7 cellular contexts compared by ENCODE assay signal in the genomic region with DNA sequence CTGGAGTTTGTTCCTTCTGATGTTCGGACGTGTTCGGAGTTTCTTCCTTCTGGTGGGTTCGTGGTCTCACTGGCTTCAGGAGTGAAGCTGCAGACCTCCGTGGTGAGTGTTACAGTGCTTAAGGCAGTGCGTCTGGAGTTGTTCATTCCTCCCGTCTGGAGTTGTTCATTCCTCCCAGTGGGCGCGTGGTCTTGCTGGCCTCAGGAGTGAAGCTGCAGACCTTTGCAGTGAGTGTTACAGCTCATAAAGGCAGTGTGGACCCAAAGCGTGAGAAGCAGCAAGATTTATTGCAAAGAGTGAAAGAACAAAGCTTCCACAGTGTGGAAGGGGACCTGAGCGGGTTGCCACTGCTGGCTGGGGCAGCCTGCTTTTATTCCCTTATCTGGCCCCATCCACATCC.
A peak's percentile ranks its signal among the peaks of the same experiment; 100 is the strongest.
DNase-seq lines count a peak whose midpoint lies in the region; ATAC-seq and TF ChIP-seq lines count a peak whose summit lies in the region.
"Not testable (repeated sequence)": the region's sequence is repeated elsewhere in the genome, so short reads cannot be mapped to it uniquely, and the experiment has no call there.

No MANE protein-coding gene starts in this region.

- intact Hi-C loops in activated CD8-positive, alpha-beta T cell treated with anti-CD3 and anti-CD28 coated beads for 36 hours (cut with micrococcal nuclease) = not testable (repeated sequence)
- intact Hi-C loops in naive thymus-derived CD4-positive, alpha-beta T cell (cut with micrococcal nuclease) = loop anchor here (2.0 to 5.0 kb wide), 3 partner anchors 108 to 664 kb away; partner anchors contain the start of genes GPR137C (in 1 of the 2) and TXNDC16 (in 1 of the 2)

- DNase-seq in CD4-positive, CD25-positive, alpha-beta regulatory T cell; activated CD8-positive, alpha-beta T cell treated with anti-CD3 and anti-CD28 coated beads for 36 hours; activated naive CD8-positive, alpha-beta T cell treated with anti-CD3 and anti-CD28 coated beads, Interleukin-2, amount 10 ng/mL, durations not matched to agents 7 days and 5 days; endothelial cell (ENCODE audit: low spot score); naive thymus-derived CD4-positive, alpha-beta T cell; neural progenitor cell (ENCODE audit: low spot score): not testable (repeated sequence)

- not testable (repeated sequence) for ATAC-seq in CD4-positive, CD25-positive, alpha-beta regulatory T cell (ENCODE audit: low read depth in 2 of 2); activated CD8-positive, alpha-beta T cell treated with anti-CD3 and anti-CD28 coated beads for 36 hours; activated naive CD8-positive, alpha-beta T cell treated with anti-CD3 and anti-CD28 coated beads, Interleukin-2, amount 10 ng/mL, durations not matched to agents 7 days and 5 days (ENCODE audit: low read depth); naive thymus-derived CD4-positive, alpha-beta T cell

- H3K4me1 Mint-ChIP-seq in CD4-positive, CD25-positive, alpha-beta regulatory T cell = peaks cover 0 to 14% (median 7%) of the 10 kb centered on the region in 4 donors
- not testable (repeated sequence) for H3K4me1 Mint-ChIP-seq in T-helper 1 cell treated with Interleukin-12 subunit alpha and Interleukin-12 subunit beta and Interleukin-4 antibody, amounts not matched to agents 30 μg/mL and 1 μg/mL, for 36 hours (ENCODE audit: low read depth); activated CD8-positive, alpha-beta T cell treated with anti-CD3 and anti-CD28 coated beads for 36 hours (ENCODE audit: low read depth); endothelial cell (ENCODE audit: unreplicated experiment)
- H3K4me1 Mint-ChIP-seq in activated naive CD8-positive, alpha-beta T cell treated with anti-CD3 and anti-CD28 coated beads, Interleukin-2, amount 10 ng/mL, durations not matched to agents 7 days and 5 days = peaks cover 11% of the 10 kb centered on the region
- H3K4me1 Mint-ChIP-seq in naive thymus-derived CD4-positive, alpha-beta T cell = peaks cover 5 to 13% (median 8%) of the 10 kb centered on the region in 7 donors
- H3K4me1 Mint-ChIP-seq in neural progenitor cell = peaks cover 33% of the 10 kb centered on the region

- not testable (repeated sequence) for H3K79me2 ChIP-seq in neural progenitor cell (ENCODE audit: low read depth)

- not testable (repeated sequence) for H3K9ac ChIP-seq in neural progenitor cell

- CTCF ChIA-PET in activated CD8-positive, alpha-beta T cell treated with anti-CD3 and anti-CD28 coated beads for 36 hours (lab: Charles Lee) = interaction anchor here (1.4 to 2.4 kb wide), 4 partner anchors 25 to 161 kb away, joined by 4 to 14 read pairs (median 8); partner anchors contain the start of gene DDHD1
- CTCF ChIA-PET in naive thymus-derived CD4-positive, alpha-beta T cell (lab: Charles Lee) = interaction anchor here (1.0 kb wide), 2 partner anchors 19 to 91 kb away, joined by 3 to 4 read pairs; no protein-coding TSS in a partner anchor

- H3K9me3 ChIP-seq in CD4-positive, CD25-positive, alpha-beta regulatory T cell (ENCODE audit: control insufficient read depth in 2 of 2, low read length in 2 of 2); naive thymus-derived CD4-positive, alpha-beta T cell (ENCODE audit: control insufficient read depth in 2 of 3, low read length in 3 of 3); neural progenitor cell (ENCODE audit: low read depth): not testable (repeated sequence)

- not testable (repeated sequence) for H3K36me3 Mint-ChIP-seq in CD4-positive, CD25-positive, alpha-beta regulatory T cell; T-helper 1 cell treated with Interleukin-12 subunit alpha and Interleukin-12 subunit beta and Interleukin-4 antibody, amounts not matched to agents 30 μg/mL and 1 μg/mL, for 36 hours (ENCODE audit: low read depth); activated CD8-positive, alpha-beta T cell treated with anti-CD3 and anti-CD28 coated beads for 36 hours (ENCODE audit: low read depth); activated naive CD8-positive, alpha-beta T cell treated with anti-CD3 and anti-CD28 coated beads, Interleukin-2, amount 10 ng/mL, durations not matched to agents 7 days and 5 days; endothelial cell (ENCODE audit: low read depth, unreplicated experiment); naive thymus-derived CD4-positive, alpha-beta T cell; neural progenitor cell

- H3K27ac ChIP-seq in CD4-positive, CD25-positive, alpha-beta regulatory T cell (ENCODE audit: insufficient read depth, low read length, poor library complexity, severe bottlenecking); naive thymus-derived CD4-positive, alpha-beta T cell (ENCODE audit: low read depth, low read length); neural progenitor cell: not testable (repeated sequence)

- POLR2A ChIA-PET in activated CD8-positive, alpha-beta T cell treated with anti-CD3 and anti-CD28 coated beads for 36 hours (lab: Charles Lee); naive thymus-derived CD4-positive, alpha-beta T cell (lab: Charles Lee): not testable (repeated sequence)
- POLR2A ChIA-PET in activated naive CD8-positive, alpha-beta T cell treated with anti-CD3 and anti-CD28 coated beads, Interleukin-2, amount 10 ng/mL, durations not matched to agents 7 days and 5 days (lab: Charles Lee) = interaction anchor here (1.7 to 1.8 kb wide), 2 partner anchors 64 to 107 kb away, joined by 6 to 24 read pairs; partner anchors contain the start of gene DDHD1

- not testable (repeated sequence) for H3K36me3 ChIP-seq in CD4-positive, CD25-positive, alpha-beta regulatory T cell (ENCODE audit: control insufficient read depth, insufficient read depth, low read length); naive thymus-derived CD4-positive, alpha-beta T cell (ENCODE audit: control insufficient read depth in 2 of 3, insufficient read depth in 3 of 3, low read length in 3 of 3); neural progenitor cell

- not testable (repeated sequence) for H3K4me2 ChIP-seq in neural progenitor cell

- not testable (repeated sequence) for H3K9me3 Mint-ChIP-seq in CD4-positive, CD25-positive, alpha-beta regulatory T cell; T-helper 1 cell treated with Interleukin-12 subunit alpha and Interleukin-12 subunit beta and Interleukin-4 antibody, amounts not matched to agents 30 μg/mL and 1 μg/mL, for 36 hours; activated CD8-positive, alpha-beta T cell treated with anti-CD3 and anti-CD28 coated beads for 36 hours; activated naive CD8-positive, alpha-beta T cell treated with anti-CD3 and anti-CD28 coated beads, Interleukin-2, amount 10 ng/mL, durations not matched to agents 7 days and 5 days; endothelial cell (ENCODE audit: unreplicated experiment); naive thymus-derived CD4-positive, alpha-beta T cell; neural progenitor cell

- H2AFZ ChIP-seq in neural progenitor cell (replicated peaks) = not testable (repeated sequence)

- H3K27ac Mint-ChIP-seq in CD4-positive, CD25-positive, alpha-beta regulatory T cell = peak overlapping the region in 1 of 3 donors; percentile 62
- not testable (repeated sequence) for H3K27ac Mint-ChIP-seq in T-helper 1 cell treated with Interleukin-12 subunit alpha and Interleukin-12 subunit beta and Interleukin-4 antibody, amounts not matched to agents 30 μg/mL and 1 μg/mL, for 36 hours; activated CD8-positive, alpha-beta T cell treated with anti-CD3 and anti-CD28 coated beads for 36 hours; endothelial cell (ENCODE audit: unreplicated experiment); neural progenitor cell
- peak overlapping the region; percentile 31 for H3K27ac Mint-ChIP-seq in activated naive CD8-positive, alpha-beta T cell treated with anti-CD3 and anti-CD28 coated beads, Interleukin-2, amount 10 ng/mL, durations not matched to agents 7 days and 5 days
- peak overlapping the region in 1 of 9 donors; percentile 25 for H3K27ac Mint-ChIP-seq in naive thymus-derived CD4-positive, alpha-beta T cell

- peak overlapping the region; percentile 78 to 94 (median 90) for H3K4me3 Mint-ChIP-seq in CD4-positive, CD25-positive, alpha-beta regulatory T cell
- H3K4me3 Mint-ChIP-seq in T-helper 1 cell treated with Interleukin-12 subunit alpha and Interleukin-12 subunit beta and Interleukin-4 antibody, amounts not matched to agents 30 μg/mL and 1 μg/mL, for 36 hours = peak overlapping the region; percentile 21
- peak overlapping the region; percentile 80 for H3K4me3 Mint-ChIP-seq in activated CD8-positive, alpha-beta T cell treated with anti-CD3 and anti-CD28 coated beads for 36 hours
- H3K4me3 Mint-ChIP-seq in activated naive CD8-positive, alpha-beta T cell treated with anti-CD3 and anti-CD28 coated beads, Interleukin-2, amount 10 ng/mL, durations not matched to agents 7 days and 5 days = not testable (repeated sequence)
- H3K4me3 Mint-ChIP-seq in endothelial cell (ENCODE audit: unreplicated experiment) = peak overlapping the region; percentile 56
- peak overlapping the region in 8 of 10 donors; percentile 24 to 93 (median 88) for H3K4me3 Mint-ChIP-seq in naive thymus-derived CD4-positive, alpha-beta T cell
- peak overlapping the region; percentile 86 for H3K4me3 Mint-ChIP-seq in neural progenitor cell

- TF ChIP-seq CTCF in activated CD8-positive, alpha-beta T cell treated with anti-CD3 and anti-CD28 coated beads for 36 hours (IDR thresholded peaks at IDR 0.05); endothelial cell (IDR thresholded peaks at IDR 0.05; ENCODE audit: unreplicated experiment); neural progenitor cell (IDR thresholded peaks at IDR 0.05): not testable (repeated sequence)

- H3K4me3 ChIP-seq in CD4-positive, CD25-positive, alpha-beta regulatory T cell (ENCODE audit: low read depth, low read length); naive thymus-derived CD4-positive, alpha-beta T cell (ENCODE audit: low read length); neural progenitor cell: not testable (repeated sequence)

- H3K4me1 ChIP-seq in CD4-positive, CD25-positive, alpha-beta regulatory T cell (ENCODE audit: control insufficient read depth, insufficient read depth, low read length, poor library complexity, severe bottlenecking); naive thymus-derived CD4-positive, alpha-beta T cell (ENCODE audit: control insufficient read depth in 2 of 2, insufficient read depth in 2 of 2, low read length in 2 of 2); neural progenitor cell: not testable (repeated sequence)

- H3K27me3 Mint-ChIP-seq in CD4-positive, CD25-positive, alpha-beta regulatory T cell; T-helper 1 cell treated with Interleukin-12 subunit alpha and Interleukin-12 subunit beta and Interleukin-4 antibody, amounts not matched to agents 30 μg/mL and 1 μg/mL, for 36 hours (ENCODE audit: low read depth); activated CD8-positive, alpha-beta T cell treated with anti-CD3 and anti-CD28 coated beads for 36 hours; activated naive CD8-positive, alpha-beta T cell treated with anti-CD3 and anti-CD28 coated beads, Interleukin-2, amount 10 ng/mL, durations not matched to agents 7 days and 5 days; endothelial cell (ENCODE audit: unreplicated experiment); naive thymus-derived CD4-positive, alpha-beta T cell; neural progenitor cell (ENCODE audit: insufficient read depth, low read depth): not testable (repeated sequence)

- not testable (repeated sequence) for H3K27me3 ChIP-seq in CD4-positive, CD25-positive, alpha-beta regulatory T cell (ENCODE audit: control insufficient read depth, insufficient read depth, low read length); naive thymus-derived CD4-positive, alpha-beta T cell (ENCODE audit: control insufficient read depth in 2 of 2, insufficient read depth in 2 of 2, low read length in 2 of 2); neural progenitor cell

- not testable (repeated sequence) for H4K20me1 ChIP-seq in neural progenitor cell (ENCODE audit: low read depth)

- not testable (repeated sequence) for H3F3A ChIP-seq in neural progenitor cell (ENCODE audit: low read depth)
